In genomic region chr15:67134577-67135492, GRCh38 we compare ENCODE assay signal across 8 cellular contexts.
A peak's percentile ranks its signal among the peaks of the same experiment; 100 is the strongest.
DNase-seq lines count a peak whose midpoint lies in the region; ATAC-seq and TF ChIP-seq lines count a peak whose summit lies in the region.

No MANE protein-coding gene starts in this region.

- peak; percentile 3 for ATAC-seq in HG03378 (IDR thresholded peaks at IDR 0.05; ENCODE audit: unreplicated experiment)
- peak; percentile 48 to 58 for ATAC-seq in naive thymus-derived CD8-positive, alpha-beta T cell
- no peak for ATAC-seq in GM21825 (IDR thresholded peaks at IDR 0.05; ENCODE audit: unreplicated experiment)

- intact Hi-C loops in colonic mucosa (cut with DNase I) = no loop called here

- H3K27ac ChIP-seq in BLaER1 treated with 17β-estradiol and CSF1 and Interleukin-3, amounts not matched to agents 10 nM and 100 nM = peak overlapping the region; percentile 29 to 81 (median 63); a peak in 21 of 22 replicates
- H3K27ac ChIP-seq in colonic mucosa = peak overlapping the region; percentile 79

- no peaks in the 10 kb centered on the region for H3K27me3 ChIP-seq in BLaER1 treated with 17β-estradiol and CSF1 and Interleukin-3, amounts not matched to agents 10 nM and 100 nM
- H3K27me3 ChIP-seq in colonic mucosa = no peaks in the 10 kb centered on the region

- no peak for TF ChIP-seq CTCF in colonic mucosa (IDR thresholded peaks at IDR 0.05)

- DNase-seq in colonic mucosa = peak; percentile 31
- DNase-seq in naive thymus-derived CD8-positive, alpha-beta T cell = no peak
- no peak for DNase-seq in activated effector memory CD4-positive, alpha-beta T cell treated with Interleukin-2 at 50 U/mL for 16 hours
- DNase-seq in GM03348 (ENCODE audit: low spot score) = no peak
- no peak for DNase-seq in activated CD4-positive, alpha-beta T cell treated with anti-CD3 and anti-CD28 coated beads for 4 hours

- H3K27me3 Mint-ChIP-seq in naive thymus-derived CD8-positive, alpha-beta T cell = no peaks in the 10 kb centered on the region

- POLR2A ChIA-PET in naive thymus-derived CD8-positive, alpha-beta T cell (lab: Charles Lee) = interaction anchor here (0.7 to 1.9 kb wide), 13 partner anchors 10 to 115 kb away, joined by 3 to 10 read pairs (median 4); partner anchors contain the start of gene SMAD3

- H3K9me3 ChIP-seq in BLaER1 treated with 17β-estradiol and CSF1 and Interleukin-3, amounts not matched to agents 10 nM and 100 nM (replicated peaks in 1 of 11) = no peaks in the 10 kb centered on the region
- no peaks in the 10 kb centered on the region for H3K9me3 ChIP-seq in colonic mucosa

- H3K4me2 ChIP-seq in BLaER1 treated with 17β-estradiol and CSF1 and Interleukin-3, amounts not matched to agents 10 nM and 100 nM = peak overlapping the region; percentile 73 to 97 (median 89)

- no peaks in the 10 kb centered on the region for H3K36me3 Mint-ChIP-seq in naive thymus-derived CD8-positive, alpha-beta T cell

- no peaks in the 10 kb centered on the region for H3K9me3 Mint-ChIP-seq in naive thymus-derived CD8-positive, alpha-beta T cell

- peaks cover 100% of the 10 kb centered on the region in 11 experiments for H4K20me1 ChIP-seq in BLaER1 treated with 17β-estradiol and CSF1 and Interleukin-3, amounts not matched to agents 10 nM and 100 nM

- peaks cover 18 to 97% (median 63%) of the 10 kb centered on the region in 4 donors for H3K4me1 Mint-ChIP-seq in naive thymus-derived CD8-positive, alpha-beta T cell

- peak overlapping the region; percentile 4 to 80 (median 49); a peak in 16 of 22 replicates for H3K9ac ChIP-seq in BLaER1 treated with 17β-estradiol and CSF1 and Interleukin-3, amounts not matched to agents 10 nM and 100 nM
- H3K9ac ChIP-seq in colonic mucosa (ENCODE audit: low read depth in 2 of 2, low read length in 2 of 2) = peak overlapping the region; percentile 52 to 78

- H3K36me3 ChIP-seq in BLaER1 treated with 17β-estradiol and CSF1 and Interleukin-3, amounts not matched to agents 10 nM and 100 nM = peaks cover 6 to 88% (median 48%) of the 10 kb centered on the region in 11 experiments; a peak in 20 of 22 replicates
- H3K36me3 ChIP-seq in colonic mucosa = no peaks in the 10 kb centered on the region

- H3K27ac Mint-ChIP-seq in naive thymus-derived CD8-positive, alpha-beta T cell = peak overlapping the region; percentile 97 to 99 (median 99)

- peak overlapping the region; percentile 77 to 92 (median 86) for H3K4me3 Mint-ChIP-seq in naive thymus-derived CD8-positive, alpha-beta T cell

- peaks cover 99 to 100% (median 100%) of the 10 kb centered on the region in 10 experiments for H3K4me1 ChIP-seq in BLaER1 treated with 17β-estradiol and CSF1 and Interleukin-3, amounts not matched to agents 10 nM and 100 nM
- peaks cover 20% of the 10 kb centered on the region for H3K4me1 ChIP-seq in colonic mucosa

- peak overlapping the region in 4 of 10 experiments; percentile 6 to 48 (median 41); a peak in 5 of 20 replicates for H3K4me3 ChIP-seq in BLaER1 treated with 17β-estradiol and CSF1 and Interleukin-3, amounts not matched to agents 10 nM and 100 nM
- no peak overlapping the region for H3K4me3 ChIP-seq in colonic mucosa
